9 cellular contexts compared by ENCODE assay signal in the genomic region with DNA sequence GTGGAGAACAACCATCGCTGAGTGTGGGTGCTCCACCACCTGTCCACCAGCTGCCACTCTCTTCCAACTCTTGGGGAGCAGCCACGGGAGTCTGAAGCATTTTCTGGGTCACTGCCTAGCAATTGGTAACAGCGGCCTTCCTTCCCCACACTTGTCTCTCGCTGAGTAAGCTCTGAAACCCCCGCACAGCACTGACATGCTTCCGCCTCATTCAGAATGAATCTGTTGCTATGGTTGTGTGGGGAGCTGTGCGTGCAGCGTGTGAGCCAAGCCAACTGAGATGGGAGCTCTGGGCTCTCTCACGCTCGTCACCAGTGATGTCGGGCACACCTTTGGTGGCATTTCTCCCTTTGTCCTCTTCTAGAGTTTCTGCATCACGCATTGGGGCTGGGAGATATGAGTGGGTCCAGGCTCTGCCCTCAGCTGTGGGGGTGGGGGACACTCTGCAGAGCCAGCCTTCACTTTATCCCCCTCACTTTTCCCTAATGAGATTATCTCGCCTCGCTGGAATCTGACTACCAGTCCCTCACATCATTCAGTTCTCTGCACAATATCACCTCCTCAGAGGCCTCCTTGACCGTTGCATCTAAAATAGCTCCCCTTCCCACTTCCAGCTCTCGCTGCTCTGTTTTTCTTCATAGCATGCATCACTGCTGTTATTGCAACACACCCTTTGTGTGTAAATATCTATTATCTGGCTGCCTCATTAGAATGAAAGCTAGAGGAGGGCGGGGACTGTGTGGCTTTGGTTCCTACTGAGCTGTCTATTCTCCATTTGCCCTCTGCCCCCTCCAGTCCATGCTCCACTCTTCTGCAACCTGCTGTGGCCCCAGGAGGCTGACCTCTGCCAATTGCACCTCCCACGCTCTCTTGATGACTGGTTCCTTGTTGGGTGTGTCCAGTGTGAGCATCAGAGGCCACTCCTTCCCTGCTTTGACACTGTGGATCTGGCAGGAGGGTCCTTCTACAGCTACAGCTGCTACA.
DNase-seq lines count a peak whose midpoint lies in the region; ATAC-seq, FAIRE-seq and TF ChIP-seq lines count a peak whose summit lies in the region.
"Had no signal": no experiment of that assay in that cellular context is flagged by ENCODE, and none has a peak within 500 bp of the region (broad histone marks: within the 10 kb centered on the region; RNA-seq: fewer than 3 reads in every experiment).

No MANE protein-coding gene starts in this region.

- no peaks in the 10 kb centered on the region for H3K36me3 ChIP-seq in astrocyte (ENCODE audit: insufficient read depth, low read length)
- H3K36me3 ChIP-seq in pancreas: no peaks in the 10 kb centered on the region

- H3K36me3 Mint-ChIP-seq in astrocyte (ENCODE audit: low read depth, unreplicated experiment): no peaks in the 10 kb centered on the region
- H3K36me3 Mint-ChIP-seq in activated CD8-positive, alpha-beta memory T cell treated with anti-CD3 and anti-CD28 coated beads, Interleukin-2, amount 10 ng/mL, durations not matched to agents 7 days and 5 days: no peaks in the 10 kb centered on the region

- DNase-seq in Right ventricle myocardium inferior (ENCODE audit: missing footprints) (no peak), cardiac septum (ENCODE audit: low spot score) (no peak), astrocyte (ENCODE audit: low read depth) (peak; percentile 65), pancreas (no peak), HTR-8/SVneo (ENCODE audit: insufficient read length, low spot score) (no peak), Kasumi-1 (lab: John Stamatoyannopoulos, UW) (no peak)
- DNase-seq in activated CD8-positive, alpha-beta memory T cell treated with anti-CD3 and anti-CD28 coated beads, Interleukin-2, amount 10 ng/mL, durations not matched to agents 7 days and 5 days: no peak

- no peaks in the 10 kb centered on the region for H3K79me2 ChIP-seq in astrocyte (ENCODE audit: insufficient read depth, low read length)

- TF ChIP-seq CTCF in astrocyte (IDR thresholded peaks at IDR 0.05; ENCODE audit: insufficient read depth, low read depth, low read length) (no peak), pancreas (IDR thresholded peaks at IDR 0.05) (no peak)

- H3K27me3 ChIP-seq in astrocyte (ENCODE audit: insufficient read depth, low read length): peaks cover 7% of the 10 kb centered on the region
- H3K27me3 ChIP-seq in pancreas: peaks cover 0 to 5% (median 0%) of the 10 kb centered on the region in 4 donors

- no peaks in the 10 kb centered on the region for H4K20me1 ChIP-seq in astrocyte (ENCODE audit: insufficient read depth, low read length)

- no peak overlapping the region for H3K4me3 Mint-ChIP-seq in astrocyte (ENCODE audit: unreplicated experiment)
- H3K4me3 Mint-ChIP-seq in activated CD8-positive, alpha-beta memory T cell treated with anti-CD3 and anti-CD28 coated beads, Interleukin-2, amount 10 ng/mL, durations not matched to agents 7 days and 5 days: no peak overlapping the region

- intact Hi-C loops in Right ventricle myocardium inferior (cut with DNase I): no loop called here
- intact Hi-C loops in cardiac septum (cut with DNase I): no loop called here
- intact Hi-C loops in pancreas (cut with DNase I): no loop called here

- H3K9me3 ChIP-seq in astrocyte (ENCODE audit: insufficient read depth, low read depth, low read length) (no peaks in the 10 kb centered on the region), pancreas (no peaks in the 10 kb centered on the region)

- no peaks in the 10 kb centered on the region for H3K9me3 Mint-ChIP-seq in astrocyte (ENCODE audit: unreplicated experiment)
- no peaks in the 10 kb centered on the region for H3K9me3 Mint-ChIP-seq in activated CD8-positive, alpha-beta memory T cell treated with anti-CD3 and anti-CD28 coated beads, Interleukin-2, amount 10 ng/mL, durations not matched to agents 7 days and 5 days (ENCODE audit: low read depth)

- FAIRE-seq in astrocyte (lab: Jason Lieb, UNC) (no peak), pancreas (lab: Jason Lieb, UNC) (no peak), HTR-8/SVneo (lab: Jason Lieb, UNC) (no peak)

- peaks cover 19% of the 10 kb centered on the region for H3K4me1 Mint-ChIP-seq in astrocyte (ENCODE audit: low read depth, unreplicated experiment)
- H3K4me1 Mint-ChIP-seq in activated CD8-positive, alpha-beta memory T cell treated with anti-CD3 and anti-CD28 coated beads, Interleukin-2, amount 10 ng/mL, durations not matched to agents 7 days and 5 days: no peaks in the 10 kb centered on the region

- peak overlapping the region; percentile 65 for H3K4me2 ChIP-seq in astrocyte (ENCODE audit: low read length)

- WGBS in pancreas, 2 donors: 27% methylated on average over 18 of the region's 18 CpGs

- H3K27ac ChIP-seq in astrocyte (ENCODE audit: low read depth, low read length): peak overlapping the region; percentile 7
- H3K27ac ChIP-seq in pancreas: no peak overlapping the region
- H3K27ac ChIP-seq: epithelial cell of prostate had no signal

- H3K27me3 Mint-ChIP-seq in astrocyte (ENCODE audit: low read depth, unreplicated experiment): peaks cover 2% of the 10 kb centered on the region
- H3K27me3 Mint-ChIP-seq in activated CD8-positive, alpha-beta memory T cell treated with anti-CD3 and anti-CD28 coated beads, Interleukin-2, amount 10 ng/mL, durations not matched to agents 7 days and 5 days: no peaks in the 10 kb centered on the region

- peaks cover 9% of the 10 kb centered on the region for H3K4me1 ChIP-seq in astrocyte (ENCODE audit: insufficient read depth, low read length)
- H3K4me1 ChIP-seq in pancreas: no peaks in the 10 kb centered on the region

- ATAC-seq in Right ventricle myocardium inferior (peak; percentile 80), HG03520 (IDR thresholded peaks at IDR 0.05; ENCODE audit: unreplicated experiment) (peak; percentile 94), pancreas (peak in 3 of 4 donors; percentile 36 to 79 (median 59))
- no peak for ATAC-seq in activated CD8-positive, alpha-beta memory T cell treated with anti-CD3 and anti-CD28 coated beads, Interleukin-2, amount 10 ng/mL, durations not matched to agents 7 days and 5 days

- H3K27ac Mint-ChIP-seq in astrocyte (ENCODE audit: unreplicated experiment): no peak overlapping the region
- no peak overlapping the region for H3K27ac Mint-ChIP-seq in activated CD8-positive, alpha-beta memory T cell treated with anti-CD3 and anti-CD28 coated beads, Interleukin-2, amount 10 ng/mL, durations not matched to agents 7 days and 5 days

- peak overlapping the region; percentile 23 for H3K9ac ChIP-seq in astrocyte (ENCODE audit: low read length)

- no peak overlapping the region for H3K4me3 ChIP-seq in astrocyte (ENCODE audit: insufficient read depth, low read depth, low read length)
- H3K4me3 ChIP-seq in pancreas: no peak overlapping the region

- CTCF ChIA-PET in activated CD8-positive, alpha-beta memory T cell treated with anti-CD3 and anti-CD28 coated beads, Interleukin-2, amount 10 ng/mL, durations not matched to agents 7 days and 5 days (lab: Charles Lee): no interaction called here

- no peak overlapping the region for H2AFZ ChIP-seq in astrocyte (ENCODE audit: low read depth, low read length)
